In the genomic region with DNA sequence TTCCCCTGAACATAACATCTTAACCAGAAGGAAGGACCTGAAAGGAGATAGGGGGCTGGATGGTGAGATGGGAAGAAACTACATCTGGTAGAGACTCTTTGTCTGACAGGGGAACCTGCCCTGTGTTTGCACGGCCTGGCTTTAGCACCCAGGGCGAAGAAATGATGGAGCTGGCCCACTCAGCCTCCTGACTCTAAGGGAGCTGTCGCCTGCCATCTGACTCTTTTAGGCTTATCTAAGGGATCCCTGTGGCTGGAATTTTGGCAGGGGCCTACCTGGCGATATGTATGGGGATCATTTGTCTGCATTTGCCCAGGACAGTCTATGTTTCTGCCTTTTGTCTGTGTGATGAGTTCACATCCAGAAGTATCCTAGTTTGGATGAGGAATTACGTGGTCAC, we compare ENCODE assay signal across 23 cellular contexts. TPM values are rescaled to one million over a fixed set of nuclear protein-coding genes. Genes with fewer than 3 reads are reported as not detected.
A peak's percentile ranks its signal among the peaks of the same experiment; 100 is the strongest.
DNase-seq lines count a peak whose midpoint lies in the region; ATAC-seq and TF ChIP-seq lines count a peak whose summit lies in the region.
"Had no signal": no experiment of that assay in that cellular context is flagged by ENCODE, and none has a peak within 500 bp of the region (broad histone marks: within the 10 kb centered on the region; RNA-seq: fewer than 3 reads in every experiment).

No MANE protein-coding gene starts in this region.

- H3K36me3 ChIP-seq in BLaER1 treated with 17β-estradiol and CSF1 and Interleukin-3, amounts not matched to agents 10 nM and 100 nM = peaks cover 0 to 19% (median 13%) of the 10 kb centered on the region in 11 experiments; a peak in 15 of 22 replicates
- peaks cover 0 to 16% of the 10 kb centered on the region in 2 donors for H3K36me3 ChIP-seq in gastroesophageal sphincter
- no peaks in the 10 kb centered on the region for H3K36me3 ChIP-seq in CD4-positive, alpha-beta memory T cell (ENCODE audit: insufficient read depth, low read length)
- H3K36me3 ChIP-seq: breast epithelium had no signal

- TF ChIP-seq EP300 in gastroesophageal sphincter (IDR thresholded peaks at IDR 0.05) = no peak

- peak overlapping the region in 8 of 11 experiments; percentile 19 to 87 (median 72); a peak in 15 of 22 replicates for H3K27ac ChIP-seq in BLaER1 treated with 17β-estradiol and CSF1 and Interleukin-3, amounts not matched to agents 10 nM and 100 nM
- peak overlapping the region in 3 of 4 donors; percentile 38 to 65 (median 57) for H3K27ac ChIP-seq in gastroesophageal sphincter
- H3K27ac ChIP-seq in CD4-positive, alpha-beta memory T cell (ENCODE audit: low read depth, low read length) = no peak overlapping the region
- H3K27ac ChIP-seq: breast epithelium had no signal

- H4K20me1 ChIP-seq in BLaER1 treated with 17β-estradiol and CSF1 and Interleukin-3, amounts not matched to agents 10 nM and 100 nM = no peaks in the 10 kb centered on the region

- WGBS in gastroesophageal sphincter (ENCODE audit: low coverage in 1 of 2), 2 donors = 54% methylated on average over 4 of the region's 5 CpGs; no CpG with 5 or more reads in 1 of the 2 donors

- CTCF ChIA-PET in CD4-positive, alpha-beta memory T cell (lab: Charles Lee; ENCODE audit: partially characterized antibody) = interaction anchor here (1.6 kb wide), 1 partner anchor 18 kb away, joined by 6 read pairs; no protein-coding TSS in a partner anchor

- peak; percentile 9 for DNase-seq in stimulated activated CD8-positive, alpha-beta memory T cell treated with anti-CD3 and anti-CD28 coated beads, Interleukin-4, amount 100 ng/mL, for 48 hours
- no peak for DNase-seq in putamen (ENCODE audit: low spot score)
- no peak for DNase-seq in CD4-positive, alpha-beta memory T cell
- no peak for DNase-seq in stimulated activated CD4-positive, alpha-beta T cell treated with anti-CD3 and anti-CD28 coated beads, Interleukin-4, amount 100 ng/mL, for 1 hour
- no peak for DNase-seq in SKM-1 (lab: John Stamatoyannopoulos, UW; ENCODE audit: unreplicated experiment)
- DNase-seq: activated CD4-positive, alpha-beta memory T cell treated with anti-CD3 and anti-CD28 coated beads for 36 hours; activated CD4-positive, CD25-positive, alpha-beta regulatory T cell; activated T-cell treated with anti-CD3 and anti-CD28 coated beads, Interleukin-2, amount 50 U/mL, for 1 hour; cortex of kidney; NCI-H1417 treated with DMSO at 0.1 percent for 48 hours; NCI-H526 treated with DMSO at 0.1 percent for 48 hours; RPMI8226; stimulated activated CD4-positive, alpha-beta T cell treated with anti-CD3 and anti-CD28 coated beads, Interleukin-12 subunit alpha, Interleukin-12 subunit beta, amount 100 ng/mL, for 4 hours; stomach had no signal

- peak overlapping the region in 1 of 4 donors; percentile 43 for H3K4me3 Mint-ChIP-seq in IgD-negative memory B cell
- H3K4me3 Mint-ChIP-seq in CD4-positive, alpha-beta memory T cell = no peak overlapping the region
- H3K4me3 Mint-ChIP-seq: activated CD4-positive, alpha-beta memory T cell treated with anti-CD3 and anti-CD28 coated beads for 36 hours; CD8-positive, alpha-beta T cell had no signal

- no peaks in the 10 kb centered on the region for H3K9me3 ChIP-seq in BLaER1 treated with 17β-estradiol and CSF1 and Interleukin-3, amounts not matched to agents 10 nM and 100 nM (replicated peaks in 1 of 11)
- no peaks in the 10 kb centered on the region for H3K9me3 ChIP-seq in gastroesophageal sphincter
- H3K9me3 ChIP-seq in CD4-positive, alpha-beta memory T cell (ENCODE audit: control insufficient read depth in 1 of 2, low read length in 2 of 2) = no peaks in the 10 kb centered on the region
- H3K9me3 ChIP-seq: adrenal gland, breast epithelium, stomach had no signal

- H3K4me3 ChIP-seq in BLaER1 treated with 17β-estradiol and CSF1 and Interleukin-3, amounts not matched to agents 10 nM and 100 nM = no peak overlapping the region
- no peak overlapping the region for H3K4me3 ChIP-seq in gastroesophageal sphincter
- H3K4me3 ChIP-seq in CD4-positive, alpha-beta memory T cell (ENCODE audit: low read length in 2 of 2) = no peak overlapping the region
- H3K4me3 ChIP-seq: adrenal gland, breast epithelium, stomach had no signal

- POLR2A ChIA-PET in CD4-positive, alpha-beta memory T cell (lab: Charles Lee; ENCODE audit: partially characterized antibody) = no interaction called here

- H3K4me1 ChIP-seq in BLaER1 treated with 17β-estradiol and CSF1 and Interleukin-3, amounts not matched to agents 10 nM and 100 nM = peaks cover 56 to 98% (median 93%) of the 10 kb centered on the region in 10 experiments
- peaks cover 0 to 79% (median 24%) of the 10 kb centered on the region in 3 donors for H3K4me1 ChIP-seq in gastroesophageal sphincter
- H3K4me1 ChIP-seq in CD4-positive, alpha-beta memory T cell (ENCODE audit: insufficient read depth, low read length) = no peaks in the 10 kb centered on the region
- H3K4me1 ChIP-seq: breast epithelium had no signal

- H3K27me3 ChIP-seq in BLaER1 treated with 17β-estradiol and CSF1 and Interleukin-3, amounts not matched to agents 10 nM and 100 nM = no peaks in the 10 kb centered on the region
- no peaks in the 10 kb centered on the region for H3K27me3 ChIP-seq in gastroesophageal sphincter
- H3K27me3 ChIP-seq in CD4-positive, alpha-beta memory T cell (ENCODE audit: insufficient read depth, low read length) = no peaks in the 10 kb centered on the region
- H3K27me3 ChIP-seq: adrenal gland, breast epithelium, stomach had no signal

- no peak for TF ChIP-seq CTCF in gastroesophageal sphincter (IDR thresholded peaks at IDR 0.05)

- H3K27ac Mint-ChIP-seq in IgD-negative memory B cell = peak overlapping the region in 2 of 3 donors; percentile 16 to 32
- peak overlapping the region in 1 of 7 donors; percentile 57 for H3K27ac Mint-ChIP-seq in CD4-positive, alpha-beta memory T cell
- H3K27ac Mint-ChIP-seq: activated CD4-positive, alpha-beta memory T cell treated with anti-CD3 and anti-CD28 coated beads for 36 hours; CD8-positive, alpha-beta T cell had no signal

- H3K9me3 Mint-ChIP-seq in IgD-negative memory B cell = no peaks in the 10 kb centered on the region
- no peaks in the 10 kb centered on the region for H3K9me3 Mint-ChIP-seq in CD4-positive, alpha-beta memory T cell
- H3K9me3 Mint-ChIP-seq: activated CD4-positive, alpha-beta memory T cell treated with anti-CD3 and anti-CD28 coated beads for 36 hours; CD8-positive, alpha-beta T cell had no signal

- H3K27me3 Mint-ChIP-seq in IgD-negative memory B cell = no peaks in the 10 kb centered on the region
- H3K27me3 Mint-ChIP-seq in CD4-positive, alpha-beta memory T cell = no peaks in the 10 kb centered on the region
- H3K27me3 Mint-ChIP-seq: activated CD4-positive, alpha-beta memory T cell treated with anti-CD3 and anti-CD28 coated beads for 36 hours had no signal

- H3K36me3 Mint-ChIP-seq in IgD-negative memory B cell = no peaks in the 10 kb centered on the region
- peaks cover 10 to 17% of the 10 kb centered on the region in 2 donors for H3K36me3 Mint-ChIP-seq in CD4-positive, alpha-beta memory T cell

- ATAC-seq in gastroesophageal sphincter = no peak
- ATAC-seq: CD8-positive, alpha-beta T cell; right cardiac atrium had no signal

- intact Hi-C loops in CD4-positive, alpha-beta memory T cell (cut with micrococcal nuclease) = no loop called here

- peak overlapping the region in 9 of 11 experiments; percentile 13 to 76 (median 55); a peak in 16 of 22 replicates for H3K9ac ChIP-seq in BLaER1 treated with 17β-estradiol and CSF1 and Interleukin-3, amounts not matched to agents 10 nM and 100 nM

- no peak for TF ChIP-seq POLR2A in gastroesophageal sphincter (IDR thresholded peaks at IDR 0.05)

- peak overlapping the region; percentile 69 to 97 (median 86) for H3K4me2 ChIP-seq in BLaER1 treated with 17β-estradiol and CSF1 and Interleukin-3, amounts not matched to agents 10 nM and 100 nM

- peaks cover 27 to 35% (median 34%) of the 10 kb centered on the region in 3 donors for H3K4me1 Mint-ChIP-seq in IgD-negative memory B cell
- peaks cover 0 to 5% (median 3%) of the 10 kb centered on the region in 4 donors for H3K4me1 Mint-ChIP-seq in CD4-positive, alpha-beta memory T cell

RNA-seq across cellular contexts. Expression of gene CACNA2D4, which starts 15.6 kb away (rescaled TPM):
- polyA plus RNA-seq in IgD-negative memory B cell = 2.0 TPM
- 1 to 10 TPM; 1.4 to 3.3 (median 3.0) TPM for total RNA-seq in gastroesophageal sphincter
- total RNA-seq in CD4-positive, alpha-beta memory T cell = 10 to 100 TPM; 15.1 to 19.2 TPM
- polyA plus RNA-seq in CD4-positive, alpha-beta memory T cell = 10 to 100 TPM; 12.4 to 14.1 TPM
- total RNA-seq: lung microvascular endothelial cell, MCF 10A had no signal
